Comparison of ENCODE assay signal across 10 cellular contexts in the genomic region with DNA sequence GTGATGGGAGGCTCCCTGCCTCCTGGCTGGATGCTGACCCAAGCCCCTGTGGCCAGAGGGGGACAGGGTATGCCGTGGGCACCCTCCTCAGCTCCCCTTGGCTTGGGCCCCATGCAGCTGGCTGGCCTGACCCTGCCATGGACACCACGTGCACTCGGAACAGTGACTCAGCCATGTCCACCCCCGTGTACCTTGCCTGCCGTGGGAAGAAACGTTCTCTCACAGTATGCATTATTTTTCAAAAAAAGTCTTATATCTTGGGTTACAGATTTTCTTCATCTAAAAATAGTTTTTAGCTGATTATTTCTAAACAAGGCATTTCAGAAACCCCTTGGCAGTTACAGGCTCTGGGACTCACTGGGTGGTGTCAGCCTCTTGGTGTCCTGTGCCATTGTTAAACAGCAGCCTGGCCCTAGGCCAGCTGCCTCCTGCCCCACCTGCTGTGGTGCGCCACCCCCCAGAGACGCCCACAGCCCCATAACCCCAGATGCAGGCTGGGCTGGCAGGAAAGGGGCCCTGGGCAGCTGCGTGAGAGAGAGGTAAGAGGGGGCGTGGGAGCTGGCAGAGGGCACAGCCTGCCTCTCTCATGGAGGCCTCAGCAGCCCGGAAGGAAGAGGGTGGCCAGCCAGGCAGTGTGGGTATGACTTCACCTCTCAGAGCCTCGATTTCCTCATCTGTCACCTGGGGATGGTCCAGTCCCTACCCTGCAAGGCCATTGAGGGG.
A peak's percentile ranks its signal among the peaks of the same experiment; 100 is the strongest.
DNase-seq lines count a peak whose midpoint lies in the region; ATAC-seq and TF ChIP-seq lines count a peak whose summit lies in the region.
"Had no signal": no experiment of that assay in that cellular context is flagged by ENCODE, and none has a peak within 500 bp of the region (broad histone marks: within the 10 kb centered on the region; RNA-seq: fewer than 3 reads in every experiment).

No MANE protein-coding gene starts in this region.

- H3K4me3 ChIP-seq in SK-N-SH (ENCODE audit: low read depth in 2 of 2, low read length in 1 of 2) (no peak overlapping the region), right cardiac atrium (ENCODE audit: low read length) (no peak overlapping the region), vagina (no peak overlapping the region)

- intact Hi-C loops in right cardiac atrium (cut with DNase I), result no loop called here
- intact Hi-C loops in vagina (cut with DNase I), result no loop called here

- no peak overlapping the region for H2AFZ ChIP-seq in SK-N-SH (ENCODE audit: low read depth)

- no peaks in the 10 kb centered on the region for H3K36me3 ChIP-seq in SK-N-SH (replicated peaks in 1 of 2; ENCODE audit: control insufficient read depth in 1 of 2, insufficient read depth in 2 of 2, low read length in 1 of 2)
- H3K36me3 ChIP-seq in vagina, result no peaks in the 10 kb centered on the region

- ATAC-seq in SK-N-SH treated with all-trans-retinoic acid at 6 μM for 48 hours, result no peak
- no peak for ATAC-seq in right cardiac atrium
- ATAC-seq in HG03469 (IDR thresholded peaks at IDR 0.05; ENCODE audit: unreplicated experiment), result no peak

- no peaks in the 10 kb centered on the region for H3F3A ChIP-seq in SK-N-SH (replicated peaks; ENCODE audit: insufficient read depth)

- no peak for TF ChIP-seq EP300 in SK-N-SH (IDR thresholded peaks at IDR 0.05; ENCODE audit: borderline replicate concordance in 1 of 2, low read depth in 1 of 2, low read length in 1 of 2)

- TF ChIP-seq CTCF in SK-N-SH (IDR thresholded peaks at IDR 0.05) (no peak), vagina (IDR thresholded peaks at IDR 0.05) (no peak)

- no peaks in the 10 kb centered on the region for H4K20me1 ChIP-seq in SK-N-SH (ENCODE audit: insufficient read depth)

- POLR2A ChIA-PET in SK-N-SH (lab: Yijun Ruan, JAX), result no interaction called here

- H3K79me2 ChIP-seq in SK-N-SH (ENCODE audit: insufficient read depth), result no peaks in the 10 kb centered on the region

- peaks cover 5 to 24% of the 10 kb centered on the region in 2 experiments; a peak in 1 of 4 replicates for H3K4me1 ChIP-seq in SK-N-SH (ENCODE audit: control insufficient read depth in 1 of 2, insufficient read depth in 2 of 2, low read depth in 1 of 2, low read length in 1 of 2)
- H3K4me1 ChIP-seq in right cardiac atrium (ENCODE audit: control insufficient read depth, insufficient read depth, low read length), result no peaks in the 10 kb centered on the region
- no peaks in the 10 kb centered on the region for H3K4me1 ChIP-seq in vagina

- no peak for TF ChIP-seq RAD21 in SK-N-SH (IDR thresholded peaks at IDR 0.05; ENCODE audit: low read length)

- TF ChIP-seq POLR2A in vagina (IDR thresholded peaks at IDR 0.05), result no peak

- H3K4me2 ChIP-seq in SK-N-SH, result no peak overlapping the region

- no peak overlapping the region for H3K9ac ChIP-seq in SK-N-SH

- H3K27me3 ChIP-seq in SK-N-SH (ENCODE audit: insufficient read depth) (no peaks in the 10 kb centered on the region), right cardiac atrium (ENCODE audit: control insufficient read depth, insufficient read depth) (no peaks in the 10 kb centered on the region), vagina (no peaks in the 10 kb centered on the region)

- no peaks in the 10 kb centered on the region for H3K9me2 ChIP-seq in SK-N-SH

- H3K27ac ChIP-seq in SK-N-SH (ENCODE audit: low read depth in 2 of 2, low read length in 1 of 2) (peak overlapping the region in 1 of 2 experiments; percentile 56; a peak in 1 of 4 replicates), right cardiac atrium (ENCODE audit: low read length) (no peak overlapping the region), substantia nigra (ENCODE audit: low read depth, low read length, poor library complexity, severe bottlenecking) (peak overlapping the region; percentile 53), vagina (no peak overlapping the region)

- peak; percentile 30 for DNase-seq in SK-N-SH
- peak; percentile 29 for DNase-seq in SHP77 treated with DMSO at 0.1 percent for 48 hours (lab: John Stamatoyannopoulos, UW)
- DNase-seq in right cardiac atrium, result peak in 2 of 3 donors; percentile 32 to 34
- peak in 10 of 49 donors; percentile 9 to 56 (median 22) for DNase-seq in substantia nigra (lab: John Stamatoyannopoulos, UW)
- DNase-seq in DMS53 treated with DMSO at 0.1 percent for 48 hours (lab: John Stamatoyannopoulos, UW; ENCODE audit: unreplicated experiment), result no peak
- no peak for DNase-seq in vagina (ENCODE audit: extremely low spot score in 2 of 2)
- DNase-seq: activated CD4-positive, alpha-beta T cell treated with anti-CD3 and anti-CD28 coated beads, Interleukin-2, amount 50 U/mL, for 1 hour; stimulated activated CD8-positive, alpha-beta memory T cell treated with anti-CD3 and anti-CD28 coated beads, Interleukin-4, amount 100 ng/mL, for 48 hours had no signal

- CTCF ChIA-PET in SK-N-SH (lab: Yijun Ruan, JAX), result interaction anchor here (1.2 to 1.3 kb wide), 2 partner anchors 7 to 9 kb away, joined by 3 read pairs; no protein-coding TSS in a partner anchor

- H3K9me3 ChIP-seq in SK-N-SH (no peaks in the 10 kb centered on the region), right cardiac atrium (ENCODE audit: control insufficient read depth, low read length) (no peaks in the 10 kb centered on the region), vagina (no peaks in the 10 kb centered on the region)

- 70% methylated on average over 11 of the region's 12 CpGs for WGBS in SK-N-SH (ENCODE audit: low lambda C conversion rate)
- WGBS in right cardiac atrium, result 66% methylated on average over 12 of the region's 12 CpGs

TF ChIP-seq in SK-N-SH, 30 proteins besides CTCF, POLR2A, EP300 and RAD21:
- TF ChIP-seq SIN3A (IDR thresholded peaks at IDR 0.05; ENCODE audit: borderline replicate concordance, low read depth, low read length) (no peak), FOSL2 (IDR thresholded peaks at IDR 0.05; ENCODE audit: borderline replicate concordance, low read depth) (no peak), CHD2 (IDR thresholded peaks at IDR 0.05; ENCODE audit: low read length, partially characterized antibody) (no peak)
TF ChIP-seq in SK-N-SH: peak in this region for 0.

TF ChIP-seq in SK-N-SH treated with all-trans-retinoic acid at 6 μM for 48 hours, 23 proteins besides CTCF, POLR2A, EP300 and RAD21:
- TF ChIP-seq RARB (CRISPR knock-in tag; IDR thresholded peaks at IDR 0.05) (no peak), TCF4 (CRISPR knock-in tag; IDR thresholded peaks at IDR 0.05; ENCODE audit: borderline replicate concordance) (no peak)

Comparison
In these comparisons a context has a peak if more than half of its experiments do, and no peak if none do; other contexts are left out.
1. DNase-seq: peak in SK-N-SH (single experiment), SHP77 treated with DMSO at 0.1 percent for 48 hours (single experiment) and right cardiac atrium (2 of 3); none in DMS53 treated with DMSO at 0.1 percent for 48 hours (single experiment) and vagina (0 of 2).